In the genomic region with DNA sequence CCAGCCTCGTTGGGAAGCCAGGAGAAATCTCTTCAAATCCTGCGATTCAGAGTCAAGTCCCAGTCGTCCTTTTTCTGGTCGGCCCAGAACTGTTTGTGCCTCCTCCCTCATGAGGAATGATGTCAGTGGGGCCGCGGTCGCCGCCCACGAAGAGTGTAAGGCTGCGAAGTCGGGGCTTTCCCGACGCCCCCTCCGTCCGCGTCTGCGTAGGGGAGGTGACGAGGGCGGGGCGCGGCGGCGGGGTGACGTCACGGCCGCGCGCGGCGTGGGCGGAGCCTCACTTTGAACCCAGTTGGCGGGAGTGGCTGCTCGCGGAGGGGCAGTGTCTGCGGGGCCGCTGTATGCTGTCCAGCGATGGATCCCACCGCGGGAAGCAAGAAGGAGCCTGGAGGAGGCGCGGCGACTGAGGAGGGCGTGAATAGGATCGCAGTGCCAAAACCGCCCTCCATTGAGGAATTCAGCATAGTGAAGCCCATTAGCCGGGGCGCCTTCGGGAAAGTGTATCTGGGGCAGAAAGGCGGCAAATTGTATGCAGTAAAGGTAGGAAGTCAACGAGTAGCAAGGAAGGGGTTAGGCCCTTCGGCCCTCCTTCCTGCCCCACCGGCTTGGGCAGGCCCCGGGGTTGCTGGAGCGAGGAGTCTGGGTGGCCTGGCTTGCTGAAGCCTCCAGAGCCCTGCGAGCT, we compare ENCODE assay signal across 8 cellular contexts. TPM values are rescaled to one million over a fixed set of nuclear protein-coding genes. Genes with fewer than 3 reads are reported as not detected.
DNase-seq lines count a peak whose midpoint lies in the region; ATAC-seq lines count a peak whose summit lies in the region.

A gene (plus strand): TSS at position 280 of the 682 bp plus-strand sequence. CDS start 75 bp downstream, at position 355.

- peak within 1 kb of the TSS; percentile 96 for H3K4me3 Mint-ChIP-seq in activated T-cell treated with anti-CD3 and anti-CD28 coated beads, Interleukin-2, amount 50 U/mL, for 4 hours

- no peaks in the 10 kb centered on the region for H3K27me3 Mint-ChIP-seq in activated T-cell treated with anti-CD3 and anti-CD28 coated beads, Interleukin-2, amount 50 U/mL, for 4 hours (ENCODE audit: low read depth)

- H3K27ac ChIP-seq in HUES6 (ENCODE audit: low read depth, low read length) (peak within 1 kb of the TSS; percentile 95), esophagus (ENCODE audit: low read depth in 2 of 2, low read length in 1 of 2) (peak within 1 kb of the TSS; percentile 100)

- no peaks in the 10 kb centered on the region for H3K27me3 ChIP-seq in HUES6 (ENCODE audit: control insufficient read depth, insufficient read depth, low read length)
- H3K27me3 ChIP-seq in esophagus (ENCODE audit: control insufficient read depth in 1 of 2, insufficient read depth in 2 of 2, low read length in 2 of 2), result no peaks in the 10 kb centered on the region
- H3K27me3 ChIP-seq in mucosa of stomach (ENCODE audit: control insufficient read depth, insufficient read depth, low read length), result no peaks in the 10 kb centered on the region

- H3K4me1 ChIP-seq in HUES6 (ENCODE audit: control insufficient read depth, insufficient read depth, low read length), result peaks cover 9% of the 10 kb centered on the region
- H3K4me1 ChIP-seq in esophagus (ENCODE audit: control insufficient read depth in 2 of 2, insufficient read depth in 2 of 2, low read length in 1 of 2), result no peaks in the 10 kb centered on the region
- peaks cover 33% of the 10 kb centered on the region for H3K4me1 ChIP-seq in mucosa of stomach (ENCODE audit: control insufficient read depth, insufficient read depth, low read length)

- DNase-seq in DMS114 treated with DMSO at 0.1 percent for 48 hours (lab: John Stamatoyannopoulos, UW; ENCODE audit: unreplicated experiment) (peak; percentile 84), OCI-M2 (lab: John Stamatoyannopoulos, UW; ENCODE audit: unreplicated experiment) (peak; percentile 42)
- peak; percentile 93 for DNase-seq in activated T-cell treated with anti-CD3 and anti-CD28 coated beads, Interleukin-2, amount 50 U/mL, for 4 hours
- peak; percentile 95 for DNase-seq in stimulated activated CD8-positive, alpha-beta memory T cell treated with anti-CD3 and anti-CD28 coated beads, Interleukin-4, amount 100 ng/mL, for 48 hours

- H3K36me3 ChIP-seq in HUES6 (ENCODE audit: control insufficient read depth, insufficient read depth, low read length), result peaks cover 33% of the 10 kb centered on the region
- no peaks in the 10 kb centered on the region for H3K36me3 ChIP-seq in esophagus (ENCODE audit: control insufficient read depth in 2 of 2, insufficient read depth in 2 of 2, low read length in 1 of 2)
- no peaks in the 10 kb centered on the region for H3K36me3 ChIP-seq in mucosa of stomach (ENCODE audit: control insufficient read depth, insufficient read depth, low read length)

- H3K9me3 ChIP-seq in HUES6 (ENCODE audit: control insufficient read depth, insufficient read depth, low read depth, low read length) (no peaks in the 10 kb centered on the region), esophagus (ENCODE audit: control insufficient read depth in 2 of 2, insufficient read depth in 1 of 2, low read depth in 1 of 2, low read length in 1 of 2) (no peaks in the 10 kb centered on the region), mucosa of stomach (ENCODE audit: control insufficient read depth, low read length) (no peaks in the 10 kb centered on the region)

- peaks cover 18% of the 10 kb centered on the region for H3K36me3 Mint-ChIP-seq in activated T-cell treated with anti-CD3 and anti-CD28 coated beads, Interleukin-2, amount 50 U/mL, for 4 hours (ENCODE audit: insufficient read depth)

- ATAC-seq in GM21447 (IDR thresholded peaks at IDR 0.05; ENCODE audit: unreplicated experiment), result peak; percentile 76
- ATAC-seq in activated T-cell treated with anti-CD3 and anti-CD28 coated beads, Interleukin-2, amount 50 U/mL, for 4 hours, result peak; percentile 78 to 84

- peaks cover 31% of the 10 kb centered on the region for H3K4me1 Mint-ChIP-seq in activated T-cell treated with anti-CD3 and anti-CD28 coated beads, Interleukin-2, amount 50 U/mL, for 4 hours (ENCODE audit: low read depth)

- peak within 1 kb of the TSS; percentile 99 for H3K9ac ChIP-seq in HUES6 (ENCODE audit: low read length)
- peak within 1 kb of the TSS; percentile 100 for H3K9ac ChIP-seq in mucosa of stomach (ENCODE audit: low read length)

- peak within 1 kb of the TSS; percentile 98 for H3K4me3 ChIP-seq in HUES6 (ENCODE audit: low read depth, low read length)
- H3K4me3 ChIP-seq in esophagus (ENCODE audit: low read depth in 1 of 2, low read length in 2 of 2), result peak within 1 kb of the TSS; percentile 82 to 88
- peak within 1 kb of the TSS; percentile 100 for H3K4me3 ChIP-seq in mucosa of stomach (ENCODE audit: low read length)

- 0% methylated on average over 54 to 55 of the region's 55 CpGs for WGBS in esophagus, 2 donors

- no peaks in the 10 kb centered on the region for H3K9me3 Mint-ChIP-seq in activated T-cell treated with anti-CD3 and anti-CD28 coated beads, Interleukin-2, amount 50 U/mL, for 4 hours

RNA-seq across cellular contexts. Expression of the gene that starts here (rescaled TPM):
- 10 to 100 TPM in 2 of 3 donors, 1 to 10 TPM in 1; 8.8 to 11.9 (median 11.0) TPM for total RNA-seq in activated T-cell treated with anti-CD3 and anti-CD28 coated beads, Interleukin-2, amount 50 U/mL, for 4 hours
- polyA plus RNA-seq in esophagus, result 1 to 10 TPM; 4.2 to 5.6 TPM

Comparison
In these comparisons a context has a peak if more than half of its experiments do, and no peak if none do; other contexts are left out.
1. Peak in every context shown above with its lines: DNase-seq, ATAC-seq, H3K4me3 ChIP-seq and H3K27ac ChIP-seq.
2. DNase-seq: peak in every context shown above with its lines; median percentile 95 in stimulated activated CD8-positive, alpha-beta memory T cell treated with anti-CD3 and anti-CD28 coated beads, Interleukin-4, amount 100 ng/mL, for 48 hours; 93 in activated T-cell treated with anti-CD3 and anti-CD28 coated beads, Interleukin-2, amount 50 U/mL, for 4 hours; 84 in DMS114 treated with DMSO at 0.1 percent for 48 hours; 42 in OCI-M2.